In genomic region chr9:106111039-106111740, GRCh38 we compare ENCODE assay signal across 14 cellular contexts.
A peak's percentile ranks its signal among the peaks of the same experiment; 100 is the strongest.
DNase-seq lines count a peak whose midpoint lies in the region; TF ChIP-seq lines count a peak whose summit lies in the region.
"Had no signal": no experiment of that assay in that cellular context is flagged by ENCODE, and none has a peak within 500 bp of the region (broad histone marks: within the 10 kb centered on the region; RNA-seq: fewer than 3 reads in every experiment).

No MANE protein-coding gene starts in this region.

- H3K27ac Mint-ChIP-seq in glutamatergic neuron (ENCODE audit: unreplicated experiment), result peak overlapping the region; percentile 85
- H3K27ac Mint-ChIP-seq: activated naive CD8-positive, alpha-beta T cell treated with anti-CD3 and anti-CD28 coated beads for 36 hours had no signal

- peaks cover 2% of the 10 kb centered on the region for H3K9me3 Mint-ChIP-seq in glutamatergic neuron (ENCODE audit: unreplicated experiment)

- no peak for TF ChIP-seq CTCF in glutamatergic neuron (IDR thresholded peaks at IDR 0.05; ENCODE audit: partially characterized antibody, unreplicated experiment)

- no peaks in the 10 kb centered on the region for H3K27me3 Mint-ChIP-seq in glutamatergic neuron (ENCODE audit: unreplicated experiment)
- H3K27me3 Mint-ChIP-seq: activated naive CD8-positive, alpha-beta T cell treated with anti-CD3 and anti-CD28 coated beads for 36 hours had no signal

- DNase-seq in CMK (ENCODE audit: low read depth), result peak; percentile 11
- DNase-seq in NCI-H1105 (lab: John Stamatoyannopoulos, UW), result peak; percentile 27
- DNase-seq in NCI-H526 treated with DMSO at 0.1 percent for 48 hours (lab: John Stamatoyannopoulos, UW), result peak; percentile 50
- no peak for DNase-seq in glutamatergic neuron
- DNase-seq in glomerular visceral epithelial cell (ENCODE audit: extremely low spot score), result no peak
- no peak for DNase-seq in NCI-H2196 (lab: John Stamatoyannopoulos, UW; ENCODE audit: unreplicated experiment)
- DNase-seq in putamen (ENCODE audit: low spot score), result no peak
- DNase-seq in activated CD8-positive, alpha-beta memory T cell treated with anti-CD3 and anti-CD28 coated beads for 24 hours, result no peak
- DNase-seq: activated naive CD8-positive, alpha-beta T cell treated with anti-CD3 and anti-CD28 coated beads for 36 hours; Karpas-422; kidney glomerular epithelial cell; NK-92 treated with Interleukin-12 subunit alpha and Interleukin-12 subunit beta, amount 100 ng/mL, for 24 hours; psoas muscle; stimulated activated CD8-positive, alpha-beta memory T cell treated with anti-CD3 and anti-CD28 coated beads, Interleukin-4, amount 100 ng/mL, for 48 hours had no signal

- peak overlapping the region; percentile 63 for H3K4me3 Mint-ChIP-seq in glutamatergic neuron (ENCODE audit: unreplicated experiment)
- H3K4me3 Mint-ChIP-seq: activated naive CD8-positive, alpha-beta T cell treated with anti-CD3 and anti-CD28 coated beads for 36 hours had no signal

- H3K36me3 Mint-ChIP-seq in glutamatergic neuron (ENCODE audit: unreplicated experiment), result no peaks in the 10 kb centered on the region
- H3K36me3 Mint-ChIP-seq: activated naive CD8-positive, alpha-beta T cell treated with anti-CD3 and anti-CD28 coated beads for 36 hours had no signal

- peaks cover 20% of the 10 kb centered on the region for H3K4me1 Mint-ChIP-seq in glutamatergic neuron (ENCODE audit: low read depth, unreplicated experiment)
- H3K4me1 Mint-ChIP-seq: activated naive CD8-positive, alpha-beta T cell treated with anti-CD3 and anti-CD28 coated beads for 36 hours had no signal

Comparison
In these comparisons a context has a peak if more than half of its experiments do, and no peak if none do; other contexts are left out.
1. DNase-seq: peak in CMK (single experiment), NCI-H1105 (single experiment) and NCI-H526 treated with DMSO at 0.1 percent for 48 hours (single experiment); none in glutamatergic neuron (single experiment), glomerular visceral epithelial cell (single experiment), NCI-H2196 (single experiment), putamen (single experiment) and activated CD8-positive, alpha-beta memory T cell treated with anti-CD3 and anti-CD28 coated beads for 24 hours (single experiment).